In genomic region chrX:71616672-71617529, GRCh38 we compare ENCODE assay signal across 12 cellular contexts. TPM values are rescaled to one million over a fixed set of nuclear protein-coding genes. Genes with fewer than 3 reads are reported as not detected.
DNase-seq lines count a peak whose midpoint lies in the region; ATAC-seq and TF ChIP-seq lines count a peak whose summit lies in the region.
"Had no signal": no experiment of that assay in that cellular context is flagged by ENCODE, and none has a peak within 500 bp of the region (broad histone marks: within the 10 kb centered on the region; RNA-seq: fewer than 3 reads in every experiment).

No MANE protein-coding gene starts in this region.

- H2AFZ ChIP-seq in hepatocyte, result no peak overlapping the region

- no peak overlapping the region for H3K4me2 ChIP-seq in hepatocyte

- no peak for TF ChIP-seq CTCF in left ventricle myocardium inferior (IDR thresholded peaks at IDR 0.05; ENCODE audit: borderline replicate concordance)
- no peak for TF ChIP-seq CTCF in hepatocyte (IDR thresholded peaks at IDR 0.05; ENCODE audit: poor library complexity)

- intact Hi-C loops in cardiac septum (cut with DNase I) (no loop called here), left ventricle myocardium inferior (cut with micrococcal nuclease) (no loop called here), left colon (cut with DNase I, micrococcal nuclease) (no loop called here)

- H3K4me1 ChIP-seq in left ventricle myocardium inferior (peaks cover under 1% of the 10 kb centered on the region), urinary bladder (ENCODE audit: insufficient read depth) (no peaks in the 10 kb centered on the region), hepatocyte (ENCODE audit: insufficient read depth) (no peaks in the 10 kb centered on the region)

- ATAC-seq in left colon (peak; percentile 84), GM19467 (IDR thresholded peaks at IDR 0.05; ENCODE audit: unreplicated experiment) (no peak)

- no peaks in the 10 kb centered on the region for H3K9me2 ChIP-seq in hepatocyte (replicated peaks; ENCODE audit: insufficient read depth)

- H3K36me3 ChIP-seq in left ventricle myocardium inferior, result peaks cover 15% of the 10 kb centered on the region
- peaks cover 4% of the 10 kb centered on the region for H3K36me3 ChIP-seq in urinary bladder (ENCODE audit: insufficient read depth)
- H3K36me3 ChIP-seq in hepatocyte (replicated peaks; ENCODE audit: insufficient read depth, low read depth), result no peaks in the 10 kb centered on the region
- H3K36me3 ChIP-seq: ovary had no signal

- WGBS in urinary bladder, result 85% methylated on average over 43 of the region's 43 CpGs
- WGBS in hepatocyte (ENCODE audit: low lambda C conversion rate, missing lambda C conversion rate), result 86% methylated on average over 41 of the region's 43 CpGs

- H3K27me3 ChIP-seq in left ventricle myocardium inferior (ENCODE audit: low read depth) (no peaks in the 10 kb centered on the region), hepatocyte (no peaks in the 10 kb centered on the region)
- H3K27me3 ChIP-seq: ovary, tibial nerve had no signal

- H3K4me3 ChIP-seq in left ventricle myocardium inferior (no peak overlapping the region), urinary bladder (ENCODE audit: low read depth, low read length) (peak overlapping the region; percentile 14), hepatocyte (no peak overlapping the region)
- H3K4me3 ChIP-seq: ovary, tibial nerve had no signal

- H3K9me3 ChIP-seq in left ventricle myocardium inferior (replicated peaks) (no peaks in the 10 kb centered on the region), hepatocyte (ENCODE audit: low read depth) (no peaks in the 10 kb centered on the region)
- H3K9me3 ChIP-seq: ovary, tibial nerve had no signal

- H4K20me1 ChIP-seq in hepatocyte (ENCODE audit: insufficient read depth, poor library complexity, severe bottlenecking), result no peaks in the 10 kb centered on the region

- DNase-seq in cardiac septum (ENCODE audit: low spot score) (peak; percentile 72), left ventricle myocardium inferior (no peak), left colon (peak; percentile 74 to 80), hepatocyte (ENCODE audit: low spot score) (no peak), DMS153 treated with DMSO at 0.1 percent for 48 hours (lab: John Stamatoyannopoulos, UW; ENCODE audit: unreplicated experiment) (no peak)
- DNase-seq in activated CD8-positive, alpha-beta memory T cell treated with anti-CD3 and anti-CD28 coated beads, Interleukin-2, amount 50 U/mL, for 48 hours, result peak; percentile 63
- DNase-seq: NCI-H2081, ovary had no signal

- no peaks in the 10 kb centered on the region for H3K79me2 ChIP-seq in hepatocyte

- no peak overlapping the region for H3K27ac ChIP-seq in left ventricle myocardium inferior (replicated peaks)
- H3K27ac ChIP-seq in urinary bladder (ENCODE audit: low read depth), result no peak overlapping the region
- H3K27ac ChIP-seq in hepatocyte, result no peak overlapping the region
- H3K27ac ChIP-seq: ovary had no signal

RNA-seq across cellular contexts. Expression of gene CXCR3, which starts 1.4 kb away (rescaled TPM):
- total RNA-seq in cardiac septum, result 0.13 TPM
- not detected for total RNA-seq in left ventricle myocardium inferior
- 1 to 10 TPM; 2.3 to 2.7 TPM for total RNA-seq in left colon
- total RNA-seq in urinary bladder, result not detected
- 0.28 TPM for polyA plus RNA-seq in urinary bladder
- total RNA-seq in hepatocyte, result 0.08 TPM in 1 of 2 replicates, not detected in the other
- not detected in 2 replicates for polyA plus RNA-seq in hepatocyte
- total RNA-seq: bronchial epithelial cell, tibial nerve had no signal

RNA-seq across cellular contexts. Expression of gene GCNA, which starts 38.7 kb away (rescaled TPM):
- 1.4 TPM for total RNA-seq in cardiac septum
- 1.4 TPM for total RNA-seq in left ventricle myocardium inferior
- total RNA-seq in left colon, result 1 to 10 TPM; 1.1 to 1.2 TPM
- total RNA-seq in urinary bladder, result 3.0 TPM
- 0.82 TPM for polyA plus RNA-seq in urinary bladder
- 0.50 and 0.68 TPM in 2 replicates for total RNA-seq in hepatocyte
- 0.42 and 0.47 TPM in 2 replicates for polyA plus RNA-seq in hepatocyte

Comparison
In these comparisons a context has a peak if more than half of its experiments do, and no peak if none do; other contexts are left out.
1. DNase-seq: peak in cardiac septum (single experiment), activated CD8-positive, alpha-beta memory T cell treated with anti-CD3 and anti-CD28 coated beads, Interleukin-2, amount 50 U/mL, for 48 hours (single experiment) and left colon (2 of 2); none in left ventricle myocardium inferior (single experiment), hepatocyte (single experiment) and DMS153 treated with DMSO at 0.1 percent for 48 hours (single experiment).